Comparison of ENCODE assay signal across 9 cellular contexts in the genomic region with DNA sequence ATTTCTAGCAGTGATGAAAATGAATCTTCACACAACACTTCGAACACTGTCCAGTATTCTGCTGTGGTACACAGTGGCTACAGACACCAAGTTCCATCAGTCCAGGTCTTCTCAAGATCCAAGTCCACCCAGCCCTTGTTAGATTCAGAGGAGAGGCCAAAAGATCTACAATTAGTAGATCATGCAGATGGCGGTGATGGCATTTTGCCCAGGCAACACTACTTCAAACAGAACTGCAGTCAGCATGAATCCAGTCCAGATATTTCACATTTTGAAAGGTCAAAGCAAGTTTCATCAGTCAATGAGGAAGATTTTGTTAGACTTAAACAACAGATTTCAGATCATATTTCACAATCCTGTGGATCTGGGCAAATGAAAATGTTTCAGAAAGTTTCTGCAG. TPM values are rescaled to one million over a fixed set of nuclear protein-coding genes. Genes with fewer than 3 reads are reported as not detected.
DNase-seq lines count a peak whose midpoint lies in the region; ATAC-seq, FAIRE-seq and TF ChIP-seq lines count a peak whose summit lies in the region.
"Not testable (repeated sequence)": the region's sequence is repeated elsewhere in the genome, so short reads cannot be mapped to it uniquely, and the experiment has no call there.
"Had no signal": no experiment of that assay in that cellular context is flagged by ENCODE, and none has a peak within 500 bp of the region (broad histone marks: within the 10 kb centered on the region; RNA-seq: fewer than 3 reads in every experiment).

No MANE protein-coding gene starts in this region.

- not testable (repeated sequence) for TF ChIP-seq CTCF in AG10803 (conservative IDR thresholded peaks at IDR 0.05; ENCODE audit: low read length); astrocyte of the cerebellum (IDR thresholded peaks at IDR 0.05; ENCODE audit: low read depth, low read length, missing control alignments); endothelial cell of umbilical vein (IDR thresholded peaks at IDR 0.05; ENCODE audit: extremely low read depth in 1 of 2, insufficient read depth in 1 of 2, low read depth in 1 of 2, low read length in 2 of 2); lung (IDR thresholded peaks at IDR 0.05; ENCODE audit: control extremely low read depth, extremely low read depth); transverse colon (IDR thresholded peaks at IDR 0.05)

- not testable (repeated sequence) for TF ChIP-seq POLR2A in endothelial cell of umbilical vein (IDR thresholded peaks at IDR 0.05; ENCODE audit: low read depth, low read length); transverse colon (IDR thresholded peaks at IDR 0.05)

- not testable (repeated sequence) for ATAC-seq in left cardiac atrium; lung (ENCODE audit: insufficient read depth, low FRiP score)

- POLR2A ChIA-PET in endothelial cell of umbilical vein (lab: Charles Lee) = not testable (repeated sequence)

- not testable (repeated sequence) for H3K9me3 ChIP-seq in endothelial cell of umbilical vein (replicated peaks; ENCODE audit: control insufficient read depth, insufficient read depth, low read length); lung (ENCODE audit: control insufficient read depth in 2 of 2, insufficient read depth in 1 of 2, low read length in 1 of 2); transverse colon

- 80 to 90% methylated on average over 2 of the region's 2 CpGs for WGBS in lung, 2 donors
- 60 to 68% methylated on average over 1 to 2 of the region's 2 CpGs for WGBS in transverse colon (ENCODE audit: low coverage in 1 of 2), 2 donors

- not testable (repeated sequence) for H4K20me1 ChIP-seq in endothelial cell of umbilical vein (replicated peaks; ENCODE audit: control insufficient read depth, extremely low read depth, insufficient read depth, low read length)

- peak; percentile 37 for FAIRE-seq in endothelial cell of umbilical vein (lab: Jason Lieb, UNC)

- H3K4me2 ChIP-seq in endothelial cell of umbilical vein (ENCODE audit: insufficient read depth, low read length) = not testable (repeated sequence)

- not testable (repeated sequence) for H3K27me3 ChIP-seq in endothelial cell of umbilical vein (ENCODE audit: control insufficient read depth in 2 of 2, insufficient read depth in 2 of 2, low read length in 2 of 2); lung (ENCODE audit: control insufficient read depth, insufficient read depth); transverse colon

- not testable (repeated sequence) for H3K79me2 ChIP-seq in endothelial cell of umbilical vein (ENCODE audit: control insufficient read depth, insufficient read depth, low read length)

- H3K9ac ChIP-seq in endothelial cell of umbilical vein (replicated peaks; ENCODE audit: extremely low read depth, insufficient read depth, low read length) = not testable (repeated sequence)

- not testable (repeated sequence) for H2AFZ ChIP-seq in endothelial cell of umbilical vein (ENCODE audit: low read depth, low read length)

- DNase-seq in AG10803 (ENCODE audit: low read depth) = peak; percentile 46
- peak; percentile 8 for DNase-seq in NCI-H748 (lab: John Stamatoyannopoulos, UW; ENCODE audit: unreplicated experiment)
- peak; percentile 27 for DNase-seq in astrocyte of the cerebellum (ENCODE audit: low read depth)
- DNase-seq in endothelial cell of umbilical vein (ENCODE audit: low read depth, low spot score) = not testable (repeated sequence)
- peak; percentile 40 for DNase-seq in left cardiac atrium
- peak; percentile 49 for DNase-seq in lung (ENCODE audit: low spot score)
- peak; percentile 1 for DNase-seq in pons (ENCODE audit: low spot score)
- peak; percentile 31 for DNase-seq in transverse colon

- intact Hi-C loops in endothelial cell of umbilical vein (cut with micrococcal nuclease); left cardiac atrium (cut with DNase I); transverse colon (cut with DNase I; ENCODE audit: low total_unique reads): not testable (repeated sequence)

- dilution Hi-C loops in endothelial cell of umbilical vein (cut with MboI; ENCODE audit: extremely low pct_ligation_motif_present, low sequenced_read_pairs) = not testable (repeated sequence)

- not testable (repeated sequence) for H3K4me3 ChIP-seq in AG10803 (ENCODE audit: low read length); astrocyte of the cerebellum (ENCODE audit: low read depth, low read length); endothelial cell of umbilical vein (replicated peaks in 1 of 3; ENCODE audit: insufficient read depth in 1 of 3, low read depth in 1 of 3, low read length in 3 of 3); lung; transverse colon

- H3K36me3 ChIP-seq in endothelial cell of umbilical vein (ENCODE audit: control insufficient read depth in 2 of 2, extremely low read depth in 1 of 2, insufficient read depth in 2 of 2, low read length in 2 of 2); lung (ENCODE audit: control insufficient read depth in 2 of 2, insufficient read depth in 2 of 2, low read length in 2 of 2); transverse colon: not testable (repeated sequence)

- in situ Hi-C loops in astrocyte of the cerebellum (cut with HindIII; ENCODE audit: low sequenced_read_pairs); transverse colon (cut with MboI; ENCODE audit: low pct_ligation_motif_present in 1 of 4, low pct_unique_long_range_greater_than_20kb in 1 of 4, low sequenced_read_pairs in 3 of 4): not testable (repeated sequence)

- CTCF ChIA-PET in endothelial cell of umbilical vein (lab: Charles Lee) = not testable (repeated sequence)

- not testable (repeated sequence) for H3K4me1 ChIP-seq in endothelial cell of umbilical vein (ENCODE audit: control insufficient read depth, extremely low read depth, insufficient read depth, low read length); lung (ENCODE audit: control insufficient read depth in 2 of 2, insufficient read depth in 2 of 2, low read length in 2 of 2)
- H3K4me1 ChIP-seq in transverse colon = peaks cover 0 to 21% (median 0%) of the 10 kb centered on the region in 4 donors

- not testable (repeated sequence) for H3K27ac ChIP-seq in endothelial cell of umbilical vein (ENCODE audit: insufficient read depth, low read depth, low read length); lung (ENCODE audit: low read depth in 1 of 2, low read length in 1 of 2); transverse colon

- not testable (repeated sequence) for H3K9me1 ChIP-seq in endothelial cell of umbilical vein (replicated peaks; ENCODE audit: control insufficient read depth, extremely low read depth, insufficient read depth, low read length)

- BruUV-seq in endothelial cell of umbilical vein (replicated peaks; lab: Mats Ljungman, UMichigan) = not testable (repeated sequence)

- not testable (repeated sequence) for TF ChIP-seq EP300 in transverse colon (IDR thresholded peaks at IDR 0.05; ENCODE audit: low read depth)

RNA-seq across cellular contexts. Expression of gene TBC1D26, which starts 52.3 kb away (rescaled TPM):
- total RNA-seq in endothelial cell of umbilical vein (not detected in 2 replicates), left cardiac atrium (not detected), lung (under 1 TPM; 0.34 TPM), transverse colon (under 1 TPM in 1 of 4 donors, not detected in 3; 0.16 TPM)
- polyA plus RNA-seq in endothelial cell of umbilical vein (0.11 TPM in 1 of 2 replicates, not detected in the other), lung (under 1 TPM; 0.09 to 0.30 TPM)
- not detected in 2 replicates for polyA plus RNA-seq in endothelial cell of umbilical vein (2011; cell fraction: cytosol; rRNA removed)
- polyA plus RNA-seq in endothelial cell of umbilical vein (2011; cell fraction: nucleus; rRNA removed) = 0.65 and 0.88 TPM in 2 replicates
- polyA plus RNA-seq in endothelial cell of umbilical vein (2012) = 0.19 TPM in 1 of 2 replicates, not detected in the other
- not detected in 2 replicates for polyA minus RNA-seq in endothelial cell of umbilical vein
- not detected for polyA minus RNA-seq in endothelial cell of umbilical vein (2011; cell fraction: cytosol; rRNA and poly(A)+ RNA removed)
- polyA minus RNA-seq in endothelial cell of umbilical vein (2011; cell fraction: nucleus; rRNA and poly(A)+ RNA removed) = not detected in 2 replicates
- total RNA-seq: mammary epithelial cell had no signal
- polyA plus RNA-seq: mammary epithelial cell had no signal
